In genomic region chr3:146594843-146595482, GRCh38 we compare ENCODE assay signal across 9 cellular contexts. TPM values are rescaled to one million over a fixed set of nuclear protein-coding genes. Genes with fewer than 3 reads are reported as not detected.
DNase-seq lines count a peak whose midpoint lies in the region; ATAC-seq and TF ChIP-seq lines count a peak whose summit lies in the region.
"Had no signal": no experiment of that assay in that cellular context is flagged by ENCODE, and none has a peak within 500 bp of the region (broad histone marks: within the 10 kb centered on the region; RNA-seq: fewer than 3 reads in every experiment).

No MANE protein-coding gene starts in this region.

- DNase-seq in ACHN = peak; percentile 39
- DNase-seq in GM10248 (ENCODE audit: extremely low spot score) = no peak
- DNase-seq in SK-MEL-5 (ENCODE audit: low read depth, low spot score) = peak; percentile 32
- DNase-seq in foreskin fibroblast = peak in 1 of 2 donors; percentile 52
- DNase-seq in activated naive CD4-positive, alpha-beta T cell treated with anti-CD3 and anti-CD28 coated beads, Interleukin-2, amount 50 U/mL, for 72 hours (ENCODE audit: low spot score in 2 of 2) = no peak
- DNase-seq in T-helper 17 cell = no peak
- no peak for DNase-seq in uterus
- DNase-seq: activated naive CD8-positive, alpha-beta T cell treated with anti-CD3 and anti-CD28 coated beads, Interleukin-2, amount 50 U/mL, for 24 hours had no signal

- H3K27me3 Mint-ChIP-seq in T-helper 17 cell = peaks cover 4% of the 10 kb centered on the region

- H3K27ac Mint-ChIP-seq in activated naive CD4-positive, alpha-beta T cell treated with anti-CD3 and anti-CD28 coated beads, Interleukin-2, amount 50 U/mL, for 72 hours = no peak overlapping the region
- no peak overlapping the region for H3K27ac Mint-ChIP-seq in T-helper 17 cell
- H3K27ac Mint-ChIP-seq: activated naive CD8-positive, alpha-beta T cell treated with anti-CD3 and anti-CD28 coated beads, Interleukin-2, amount 50 U/mL, for 24 hours had no signal

- H3K27ac ChIP-seq in uterus = no peak overlapping the region

- TF ChIP-seq POLR2A in uterus (IDR thresholded peaks at IDR 0.05) = no peak

- no peaks in the 10 kb centered on the region for H3K9me3 Mint-ChIP-seq in activated naive CD4-positive, alpha-beta T cell treated with anti-CD3 and anti-CD28 coated beads, Interleukin-2, amount 50 U/mL, for 72 hours
- H3K9me3 Mint-ChIP-seq: activated naive CD8-positive, alpha-beta T cell treated with anti-CD3 and anti-CD28 coated beads, Interleukin-2, amount 50 U/mL, for 24 hours had no signal

- no peaks in the 10 kb centered on the region for H3K9me3 ChIP-seq in T-helper 17 cell (ENCODE audit: control insufficient read depth, low read length, poor library complexity, severe bottlenecking)
- H3K9me3 ChIP-seq in uterus = no peaks in the 10 kb centered on the region

- intact Hi-C loops in uterus (cut with DNase I; ENCODE audit: low total_unique reads) = no loop called here

- H3K4me1 Mint-ChIP-seq in T-helper 17 cell = no peaks in the 10 kb centered on the region
- H3K4me1 Mint-ChIP-seq: activated naive CD8-positive, alpha-beta T cell treated with anti-CD3 and anti-CD28 coated beads, Interleukin-2, amount 50 U/mL, for 24 hours had no signal

- no peak overlapping the region for H3K4me3 Mint-ChIP-seq in T-helper 17 cell
- H3K4me3 Mint-ChIP-seq: activated naive CD8-positive, alpha-beta T cell treated with anti-CD3 and anti-CD28 coated beads, Interleukin-2, amount 50 U/mL, for 24 hours had no signal

- in situ Hi-C loops in ACHN (cut with HindIII; ENCODE audit: low pct_ligation_motif_present, low pct_unique_long_range_greater_than_20kb, low sequenced_read_pairs) = no loop called here
- in situ Hi-C loops in SK-MEL-5 (cut with HindIII; ENCODE audit: low pct_unique_long_range_greater_than_20kb, low sequenced_read_pairs) = no loop called here

- no peaks in the 10 kb centered on the region for H3K36me3 ChIP-seq in uterus

- no peaks in the 10 kb centered on the region for H3K36me3 Mint-ChIP-seq in activated naive CD4-positive, alpha-beta T cell treated with anti-CD3 and anti-CD28 coated beads, Interleukin-2, amount 50 U/mL, for 72 hours
- no peaks in the 10 kb centered on the region for H3K36me3 Mint-ChIP-seq in T-helper 17 cell (ENCODE audit: low read depth)

- POLR2A ChIA-PET in GM10248 (lab: Yijun Ruan, JAX) = no interaction called here

- ATAC-seq in activated naive CD4-positive, alpha-beta T cell treated with anti-CD3 and anti-CD28 coated beads, Interleukin-2, amount 50 U/mL, for 72 hours = no peak
- ATAC-seq in HG02884 (IDR thresholded peaks at IDR 0.05; ENCODE audit: unreplicated experiment) (no peak), T-helper 17 cell (no peak)
- ATAC-seq: activated naive CD8-positive, alpha-beta T cell treated with anti-CD3 and anti-CD28 coated beads, Interleukin-2, amount 50 U/mL, for 24 hours had no signal

- H3K4me3 ChIP-seq in foreskin fibroblast (ENCODE audit: low read depth in 1 of 2, low read length in 2 of 2) = no peak overlapping the region
- no peak overlapping the region for H3K4me3 ChIP-seq in uterus

- H3K4me1 ChIP-seq in uterus = no peaks in the 10 kb centered on the region

- H3K27me3 ChIP-seq in uterus = no peaks in the 10 kb centered on the region

- TF ChIP-seq CTCF in GM10248 (IDR thresholded peaks at IDR 0.05; ENCODE audit: control extremely low read depth, extremely low read depth, low read depth, missing control alignments) (peak; percentile 35), foreskin fibroblast (IDR thresholded peaks at IDR 0.05; ENCODE audit: low read depth, low read length) (peak; percentile 44), uterus (IDR thresholded peaks at IDR 0.05) (peak in 1 of 4 experiments; percentile 15)

- CTCF ChIA-PET in GM10248 (lab: Yijun Ruan, JAX) = interaction anchor here (1.0 to 1.5 kb wide), 6 partner anchors 9 to 531 kb away, joined by 3 to 7 read pairs (median 4); no protein-coding TSS in a partner anchor

RNA-seq across cellular contexts. Expression of gene PLSCR5, which starts 10.2 kb away (rescaled TPM):
- total RNA-seq in SK-MEL-5 (2014; rRNA removed; shearing (Covaris generic)) = not detected in 2 replicates
- polyA plus RNA-seq in SK-MEL-5 (2015; cell fraction: cytosol; rRNA removed) = not detected in 2 replicates
- polyA plus RNA-seq in SK-MEL-5 (2015; cell fraction: nucleus; rRNA removed) = 0.64 TPM in 1 of 2 replicates, not detected in the other
- total RNA-seq in activated naive CD4-positive, alpha-beta T cell treated with anti-CD3 and anti-CD28 coated beads, Interleukin-2, amount 50 U/mL, for 72 hours = not detected
- total RNA-seq in T-helper 17 cell (not detected), uterus (not detected)

RNA-seq across cellular contexts. Expression of gene PLSCR1, which starts 50.6 kb away (rescaled TPM):
- 355 and 367 TPM in 2 replicates for total RNA-seq in SK-MEL-5 (2014; rRNA removed; shearing (Covaris generic))
- 308 and 323 TPM in 2 replicates for polyA plus RNA-seq in SK-MEL-5 (2015; cell fraction: cytosol; rRNA removed)
- 220 and 246 TPM in 2 replicates for polyA plus RNA-seq in SK-MEL-5 (2015; cell fraction: nucleus; rRNA removed)
- 100 to 1,000 TPM in 1 of 2 donors, 10 to 100 TPM in 1; 41.0 to 103 TPM for total RNA-seq in activated naive CD4-positive, alpha-beta T cell treated with anti-CD3 and anti-CD28 coated beads, Interleukin-2, amount 50 U/mL, for 72 hours
- total RNA-seq in T-helper 17 cell (10 to 100 TPM; 14.8 TPM), uterus (100 to 1,000 TPM in 2 of 4 donors, 10 to 100 TPM in 2; 75.6 to 248 (median 116) TPM)

Comparison
In these comparisons a context has a peak if more than half of its experiments do, and no peak if none do; other contexts are left out.
1. DNase-seq: peak in ACHN (single experiment) and SK-MEL-5 (single experiment); none in GM10248 (single experiment), activated naive CD4-positive, alpha-beta T cell treated with anti-CD3 and anti-CD28 coated beads, Interleukin-2, amount 50 U/mL, for 72 hours (0 of 2), T-helper 17 cell (0 of 3) and uterus (0 of 2).